16 cellular contexts compared by ENCODE assay signal in the genomic region with DNA sequence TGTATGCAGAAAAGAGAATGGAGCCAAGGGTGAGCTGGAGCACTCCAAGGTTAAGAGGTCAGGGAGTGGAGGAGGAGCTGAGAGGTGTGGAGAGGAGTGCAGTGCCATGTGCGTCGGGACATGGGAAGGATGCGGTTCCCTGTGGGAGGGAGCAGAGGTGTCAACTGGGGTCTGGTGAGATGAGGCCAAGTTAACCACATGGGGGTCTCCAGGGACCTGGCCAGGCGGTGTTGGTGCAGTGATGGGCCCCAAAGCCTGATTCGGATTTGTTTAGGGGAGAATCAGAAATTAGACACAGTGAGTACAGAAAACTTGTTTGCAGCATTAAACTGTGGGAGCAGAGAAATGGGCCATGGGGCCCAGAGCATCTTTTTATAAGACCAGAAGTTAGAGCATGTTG.
A peak's percentile ranks its signal among the peaks of the same experiment; 100 is the strongest.
DNase-seq lines count a peak whose midpoint lies in the region; ATAC-seq and TF ChIP-seq lines count a peak whose summit lies in the region.
"Had no signal": no experiment of that assay in that cellular context is flagged by ENCODE, and none has a peak within 500 bp of the region (broad histone marks: within the 10 kb centered on the region; RNA-seq: fewer than 3 reads in every experiment).

No MANE protein-coding gene starts in this region.

- WGBS in heart left ventricle, 4 donors = 72 to 83% (median 78%) methylated on average over 5 of the region's 5 CpGs

- H3K9me3 Mint-ChIP-seq in chondrocyte (ENCODE audit: low read depth) = no peaks in the 10 kb centered on the region
- H3K9me3 Mint-ChIP-seq: CD8-positive, alpha-beta T cell had no signal

- no peak overlapping the region for H3K4me3 Mint-ChIP-seq in chondrocyte (ENCODE audit: unreplicated experiment)
- H3K4me3 Mint-ChIP-seq: CD8-positive, alpha-beta T cell had no signal

- H3K9me3 ChIP-seq in heart left ventricle (no peaks in the 10 kb centered on the region), KOPT-K1 (ENCODE audit: insufficient read depth, low read length, poor library complexity, severe bottlenecking) (no peaks in the 10 kb centered on the region), thoracic aorta (no peaks in the 10 kb centered on the region)
- H3K9me3 ChIP-seq: HAP-1 had no signal

- H3K4me1 ChIP-seq in heart left ventricle (peaks cover 0 to 36% (median 24%) of the 10 kb centered on the region in 12 donors), thoracic aorta (ENCODE audit: control insufficient read depth in 1 of 2, low read depth in 2 of 2) (peaks cover 26 to 70% of the 10 kb centered on the region in 2 donors)
- H3K4me1 ChIP-seq: HAP-1 had no signal

- H3K4me1 Mint-ChIP-seq in chondrocyte (ENCODE audit: low read depth) = peaks cover 58% of the 10 kb centered on the region

- H3K27me3 ChIP-seq in heart left ventricle (no peaks in the 10 kb centered on the region), thoracic aorta (replicated peaks; ENCODE audit: insufficient read depth) (no peaks in the 10 kb centered on the region)

- no peaks in the 10 kb centered on the region for H3K36me3 ChIP-seq in heart left ventricle
- peaks cover 4% of the 10 kb centered on the region for H3K36me3 ChIP-seq in KOPT-K1 (ENCODE audit: insufficient read depth, low read length)
- no peaks in the 10 kb centered on the region for H3K36me3 ChIP-seq in thoracic aorta
- H3K36me3 ChIP-seq: HAP-1 had no signal

- no peak for TF ChIP-seq POLR2A in heart left ventricle (IDR thresholded peaks at IDR 0.05)

- H3K36me3 Mint-ChIP-seq in chondrocyte (ENCODE audit: low read depth) = peaks cover 8% of the 10 kb centered on the region
- H3K36me3 Mint-ChIP-seq: CD8-positive, alpha-beta T cell had no signal

- H3K27me3 Mint-ChIP-seq in chondrocyte (ENCODE audit: low read depth) = no peaks in the 10 kb centered on the region

- ATAC-seq in left ventricle myocardium superior (peak; percentile 23), heart left ventricle (no peak), thoracic aorta (ENCODE audit: insufficient number of reproducible peaks, low FRiP score, low read depth) (no peak)
- ATAC-seq: CD8-positive, alpha-beta T cell had no signal

- intact Hi-C loops in left ventricle myocardium superior (cut with micrococcal nuclease) (no loop called here), heart left ventricle (cut with DNase I) (loop anchor here in 2 of 10 donors (5.0 to 10.0 kb wide), 2 partner anchors 47 to 144 kb away; no protein-coding TSS in a partner anchor)

- DNase-seq in left ventricle myocardium superior = no peak
- DNase-seq in heart left ventricle = no peak
- no peak for DNase-seq in chondrocyte (ENCODE audit: low spot score)
- no peak for DNase-seq in thoracic aorta (ENCODE audit: low spot score)
- DNase-seq in activated effector memory CD4-positive, alpha-beta T cell treated with anti-CD3 and anti-CD28 coated beads, Interleukin-2, amount 50 U/mL, for 16 hours = no peak
- DNase-seq in NCI-H1694 treated with DMSO at 0.1 percent for 48 hours (lab: John Stamatoyannopoulos, UW) = no peak
- DNase-seq in NCI-H446 treated with DMSO at 0.1 percent for 48 hours (lab: John Stamatoyannopoulos, UW) = no peak
- DNase-seq: CD8-positive, alpha-beta T cell; COR-L47; DND-41; GF-D8; GOT3; IMR-90; KBM-7 had no signal

- no peak overlapping the region for H3K4me3 ChIP-seq in heart left ventricle
- H3K4me3 ChIP-seq in thoracic aorta = no peak overlapping the region
- H3K4me3 ChIP-seq: HAP-1 had no signal

- TF ChIP-seq CTCF in heart left ventricle (IDR thresholded peaks at IDR 0.05) (no peak), chondrocyte (IDR thresholded peaks at IDR 0.05) (no peak), thoracic aorta (IDR thresholded peaks at IDR 0.05) (no peak)

- peak overlapping the region; percentile 28 for H3K27ac Mint-ChIP-seq in chondrocyte (ENCODE audit: unreplicated experiment)
- H3K27ac Mint-ChIP-seq: CD8-positive, alpha-beta T cell had no signal

- H3K27ac ChIP-seq in heart left ventricle (peak overlapping the region in 1 of 12 donors; percentile 73), KOPT-K1 (ENCODE audit: low read depth, low read length, poor library complexity, severe bottlenecking) (peak overlapping the region; percentile 46), thoracic aorta (peak overlapping the region; percentile 82 to 88)
